ENCODE assay signal across 1 cellular context in the genomic region with DNA sequence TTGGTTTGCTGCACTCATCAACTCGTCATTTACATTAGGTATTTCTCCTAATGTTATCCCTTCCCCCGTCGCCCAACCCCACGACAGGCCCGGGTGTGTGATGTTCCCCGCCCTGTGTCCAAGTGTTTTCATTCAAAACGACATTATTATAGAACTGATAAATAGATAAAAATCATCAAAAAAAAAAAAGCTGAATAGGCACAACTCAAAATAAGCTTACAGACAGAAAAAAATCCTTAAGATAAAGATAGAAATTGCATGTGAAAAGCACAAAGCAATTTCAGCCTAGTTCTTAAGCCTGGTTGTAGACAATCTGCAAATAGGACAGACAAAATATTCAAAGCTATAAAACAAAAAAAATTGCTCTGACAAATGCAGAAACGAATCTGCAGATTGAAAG.
TF ChIP-seq lines count a peak whose summit lies in the region.

No MANE protein-coding gene starts in this region.

TF ChIP-seq in WTC11, 78 proteins besides CTCF, POLR2A, EP300 and RAD21 (continued from another document):
- no peak for TF ChIP-seq RELA (CRISPR knock-in tag; IDR thresholded peaks at IDR 0.05; ENCODE audit: borderline replicate concordance)
- TF ChIP-seq, protein P1, sequence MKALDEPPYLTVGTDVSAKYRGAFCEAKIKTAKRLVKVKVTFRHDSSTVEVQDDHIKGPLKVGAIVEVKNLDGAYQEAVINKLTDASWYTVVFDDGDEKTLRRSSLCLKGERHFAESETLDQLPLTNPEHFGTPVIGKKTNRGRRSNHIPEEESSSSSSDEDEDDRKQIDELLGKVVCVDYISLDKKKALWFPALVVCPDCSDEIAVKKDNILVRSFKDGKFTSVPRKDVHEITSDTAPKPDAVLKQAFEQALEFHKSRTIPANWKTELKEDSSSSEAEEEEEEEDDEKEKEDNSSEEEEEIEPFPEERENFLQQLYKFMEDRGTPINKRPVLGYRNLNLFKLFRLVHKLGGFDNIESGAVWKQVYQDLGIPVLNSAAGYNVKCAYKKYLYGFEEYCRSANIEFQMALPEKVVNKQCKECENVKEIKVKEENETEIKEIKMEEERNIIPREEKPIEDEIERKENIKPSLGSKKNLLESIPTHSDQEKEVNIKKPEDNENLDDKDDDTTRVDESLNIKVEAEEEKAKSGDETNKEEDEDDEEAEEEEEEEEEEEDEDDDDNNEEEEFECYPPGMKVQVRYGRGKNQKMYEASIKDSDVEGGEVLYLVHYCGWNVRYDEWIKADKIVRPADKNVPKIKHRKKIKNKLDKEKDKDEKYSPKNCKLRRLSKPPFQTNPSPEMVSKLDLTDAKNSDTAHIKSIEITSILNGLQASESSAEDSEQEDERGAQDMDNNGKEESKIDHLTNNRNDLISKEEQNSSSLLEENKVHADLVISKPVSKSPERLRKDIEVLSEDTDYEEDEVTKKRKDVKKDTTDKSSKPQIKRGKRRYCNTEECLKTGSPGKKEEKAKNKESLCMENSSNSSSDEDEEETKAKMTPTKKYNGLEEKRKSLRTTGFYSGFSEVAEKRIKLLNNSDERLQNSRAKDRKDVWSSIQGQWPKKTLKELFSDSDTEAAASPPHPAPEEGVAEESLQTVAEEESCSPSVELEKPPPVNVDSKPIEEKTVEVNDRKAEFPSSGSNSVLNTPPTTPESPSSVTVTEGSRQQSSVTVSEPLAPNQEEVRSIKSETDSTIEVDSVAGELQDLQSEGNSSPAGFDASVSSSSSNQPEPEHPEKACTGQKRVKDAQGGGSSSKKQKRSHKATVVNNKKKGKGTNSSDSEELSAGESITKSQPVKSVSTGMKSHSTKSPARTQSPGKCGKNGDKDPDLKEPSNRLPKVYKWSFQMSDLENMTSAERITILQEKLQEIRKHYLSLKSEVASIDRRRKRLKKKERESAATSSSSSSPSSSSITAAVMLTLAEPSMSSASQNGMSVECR (CRISPR knock-in tag; IDR thresholded peaks at IDR 0.05; ENCODE audit: borderline replicate concordance) = no peak
- TF ChIP-seq, protein P2, sequence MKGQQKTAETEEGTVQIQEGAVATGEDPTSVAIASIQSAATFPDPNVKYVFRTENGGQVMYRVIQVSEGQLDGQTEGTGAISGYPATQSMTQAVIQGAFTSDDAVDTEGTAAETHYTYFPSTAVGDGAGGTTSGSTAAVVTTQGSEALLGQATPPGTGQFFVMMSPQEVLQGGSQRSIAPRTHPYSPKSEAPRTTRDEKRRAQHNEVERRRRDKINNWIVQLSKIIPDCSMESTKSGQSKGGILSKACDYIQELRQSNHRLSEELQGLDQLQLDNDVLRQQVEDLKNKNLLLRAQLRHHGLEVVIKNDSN (CRISPR knock-in tag; IDR thresholded peaks at IDR 0.05) = no peak
- TF ChIP-seq, protein P3, sequence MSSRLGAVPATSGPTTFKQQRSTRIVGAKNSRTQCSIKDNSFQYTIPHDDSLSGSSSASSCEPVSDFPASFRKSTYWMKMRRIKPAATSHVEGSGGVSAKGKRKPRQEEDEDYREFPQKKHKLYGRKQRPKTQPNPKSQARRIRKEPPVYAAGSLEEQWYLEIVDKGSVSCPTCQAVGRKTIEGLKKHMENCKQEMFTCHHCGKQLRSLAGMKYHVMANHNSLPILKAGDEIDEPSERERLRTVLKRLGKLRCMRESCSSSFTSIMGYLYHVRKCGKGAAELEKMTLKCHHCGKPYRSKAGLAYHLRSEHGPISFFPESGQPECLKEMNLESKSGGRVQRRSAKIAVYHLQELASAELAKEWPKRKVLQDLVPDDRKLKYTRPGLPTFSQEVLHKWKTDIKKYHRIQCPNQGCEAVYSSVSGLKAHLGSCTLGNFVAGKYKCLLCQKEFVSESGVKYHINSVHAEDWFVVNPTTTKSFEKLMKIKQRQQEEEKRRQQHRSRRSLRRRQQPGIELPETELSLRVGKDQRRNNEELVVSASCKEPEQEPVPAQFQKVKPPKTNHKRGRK (CRISPR knock-in tag; IDR thresholded peaks at IDR 0.05; ENCODE audit: borderline replicate concordance) = no peak
- no peak for TF ChIP-seq ATF1 (CRISPR knock-in tag; IDR thresholded peaks at IDR 0.05)
TF ChIP-seq in WTC11: peak in this region for 0.
